ENCODE assay signal across 8 cellular contexts in genomic region chr3:127822166-127822835, GRCh38. TPM values are rescaled to one million over a fixed set of nuclear protein-coding genes. Genes with fewer than 3 reads are reported as not detected.
DNase-seq lines count a peak whose midpoint lies in the region; ATAC-seq and TF ChIP-seq lines count a peak whose summit lies in the region.

Gene MGLL (minus strand): TSS chr3:127822515. CDS start chr3:127822318, 197 bp downstream.

- no peaks in the 10 kb centered on the region for H4K20me1 ChIP-seq in SU-DHL-6 (ENCODE audit: low read depth, low read length)

- no peaks in the 10 kb centered on the region for H3K9me2 ChIP-seq in SU-DHL-6 (replicated peaks; ENCODE audit: insufficient read depth, low read length)

- DNase-seq in NCI-H2081 (lab: John Stamatoyannopoulos, UW) (peak; percentile 51 to 80), NCI-H2081 treated with DMSO at 0.1 percent for 48 hours (lab: John Stamatoyannopoulos, UW) (no peak), epithelial cell of proximal tubule (ENCODE audit: low read depth) (no peak), mucosa of gallbladder (ENCODE audit: low spot score) (peak; percentile 26), tibial nerve (ENCODE audit: low spot score in 2 of 2) (no peak)

- no peaks in the 10 kb centered on the region for H3K27me3 ChIP-seq in SU-DHL-6 (ENCODE audit: low read length)
- no peaks in the 10 kb centered on the region for H3K27me3 ChIP-seq in tibial nerve

- peak within 1 kb of the TSS; percentile 61 for H3K9ac ChIP-seq in SU-DHL-6 (ENCODE audit: low read length)

- no peaks in the 10 kb centered on the region for H3K79me2 ChIP-seq in SU-DHL-6 (ENCODE audit: insufficient read depth, low read length)

- no peak for TF ChIP-seq POLR2A in tibial nerve (IDR thresholded peaks at IDR 0.05)

- no peaks in the 10 kb centered on the region for H3K9me3 ChIP-seq in SU-DHL-6 (ENCODE audit: insufficient read depth, low read length)
- no peaks in the 10 kb centered on the region for H3K9me3 ChIP-seq in tibial nerve

- H3K4me3 ChIP-seq in SU-DHL-6 (ENCODE audit: insufficient read depth, low read length, poor library complexity, severe bottlenecking) (peak within 1 kb of the TSS; percentile 53), epithelial cell of proximal tubule (ENCODE audit: low read depth, low read length) (peak within 1 kb of the TSS; percentile 86), tibial nerve (peak within 1 kb of the TSS; percentile 75 to 97 (median 84))

- TF ChIP-seq CTCF in SU-DHL-6 (IDR thresholded peaks at IDR 0.05; ENCODE audit: insufficient read depth, low read length, poor library complexity, severe bottlenecking), result no peak
- no peak for TF ChIP-seq CTCF in epithelial cell of proximal tubule (conservative IDR thresholded peaks at IDR 0.05; ENCODE audit: low read depth, low read length)
- TF ChIP-seq CTCF in tibial nerve (IDR thresholded peaks at IDR 0.05), result no peak

- 0 to 1% methylated on average over 32 to 35 of the region's 35 CpGs for WGBS in tibial nerve, 2 donors

- H2AFZ ChIP-seq in SU-DHL-6 (ENCODE audit: low read depth, low read length, severe bottlenecking), result peak within 1 kb of the TSS; percentile 69

- peak; percentile 10 for ATAC-seq in HG02884 (IDR thresholded peaks at IDR 0.05; ENCODE audit: unreplicated experiment)
- no peak for ATAC-seq in GM18520 (IDR thresholded peaks at IDR 0.05; ENCODE audit: unreplicated experiment)

- peaks cover 0 to 51% (median 16%) of the 10 kb centered on the region in 4 donors for H3K4me1 ChIP-seq in tibial nerve

- H3K27ac ChIP-seq in SU-DHL-6 (ENCODE audit: low read depth, low read length), result peak within 1 kb of the TSS; percentile 30; the same call in 1 of the 2 replicates
- H3K27ac ChIP-seq in tibial nerve, result peak within 1 kb of the TSS; percentile 81 to 93 (median 83)

- H3K36me3 ChIP-seq in SU-DHL-6 (ENCODE audit: low read length) (peaks cover under 1% of the 10 kb centered on the region; the same call in 1 of the 2 replicates), tibial nerve (peaks cover 0 to 6% (median 0%) of the 10 kb centered on the region in 3 donors)

- peak within 1 kb of the TSS; percentile 85 for H3K4me2 ChIP-seq in SU-DHL-6 (ENCODE audit: low read depth, low read length, poor library complexity, severe bottlenecking)

- peaks cover 8% of the 10 kb centered on the region for H3F3A ChIP-seq in SU-DHL-6 (ENCODE audit: insufficient read depth)

- peak in 1 of 2 donors; percentile 49 for TF ChIP-seq EP300 in tibial nerve (IDR thresholded peaks at IDR 0.05)

RNA-seq across cellular contexts. Expression of gene MGLL, which starts in this region (rescaled TPM):
- total RNA-seq in epithelial cell of proximal tubule, result 82.2 and 85.1 TPM in 2 replicates
- total RNA-seq in mucosa of gallbladder, result 193 TPM
- total RNA-seq in tibial nerve, result 10 to 100 TPM; 67.5 to 96.6 (median 86.1) TPM

Comparison
In these comparisons a context has a peak if more than half of its experiments do, and no peak if none do; other contexts are left out.
1. DNase-seq: peak in NCI-H2081 (2 of 2) and mucosa of gallbladder (single experiment); none in NCI-H2081 treated with DMSO at 0.1 percent for 48 hours (single experiment), epithelial cell of proximal tubule (single experiment) and tibial nerve (0 of 2).
2. Peak in every context shown above with its lines, with median percentiles within 50 percentile points of each other: H3K4me3 ChIP-seq.